14 cellular contexts compared by ENCODE assay signal in genomic region chr11:113447621-113448310, GRCh38. TPM values are rescaled to one million over a fixed set of nuclear protein-coding genes. Genes with fewer than 3 reads are reported as not detected.
DNase-seq lines count a peak whose midpoint lies in the region; ATAC-seq and TF ChIP-seq lines count a peak whose summit lies in the region.
"Had no signal": no experiment of that assay in that cellular context is flagged by ENCODE, and none has a peak within 500 bp of the region (broad histone marks: within the 10 kb centered on the region; RNA-seq: fewer than 3 reads in every experiment).

No MANE protein-coding gene starts in this region.

- H3K23me2 ChIP-seq in H9 (ENCODE audit: insufficient read length, low read depth, low read length, poor library complexity, severe bottlenecking) = no peaks in the 10 kb centered on the region

- no peak for ATAC-seq in GM21619 (IDR thresholded peaks at IDR 0.05; ENCODE audit: unreplicated experiment)
- ATAC-seq in T-cell (replicated peaks in 1 of 4) = no peak
- ATAC-seq: left colon had no signal

- H3K79me1 ChIP-seq in H9 (ENCODE audit: insufficient read depth, low read depth, low read length, poor library complexity, severe bottlenecking) = no peaks in the 10 kb centered on the region

- H3K9ac ChIP-seq in GM23248 = no peak overlapping the region
- H3K9ac ChIP-seq in H9 (ENCODE audit: extremely low read depth, insufficient read length, low read length) = no peak overlapping the region
- H3K9ac ChIP-seq: neural progenitor cell had no signal

- H4K8ac ChIP-seq in H9 (replicated peaks; ENCODE audit: insufficient read length, low read depth, low read length) = no peak overlapping the region

- peak; percentile 75 for DNase-seq in GM23248
- peak; percentile 53 for DNase-seq in OCI-M1 (lab: John Stamatoyannopoulos, UW)
- DNase-seq in brain microvascular endothelial cell = peak; percentile 65
- DNase-seq in occipital lobe (lab: John Stamatoyannopoulos, UW) = peak; percentile 1
- no peak for DNase-seq in T-cell
- DNase-seq in H9 = no peak
- DNase-seq: activated T-cell treated with anti-CD3 and anti-CD28 coated beads for 4 hours, DMS 273 treated with DMSO at 0.1 percent for 48 hours, left colon, NCI-H1048, spleen had no signal

- H3K18ac ChIP-seq in H9 (ENCODE audit: insufficient read length, low read depth, low read length) = no peak overlapping the region

- H3K4me3 ChIP-seq in GM23248 = no peak overlapping the region
- no peak overlapping the region for H3K4me3 ChIP-seq in brain microvascular endothelial cell (ENCODE audit: low read depth, low read length)
- H3K4me3 ChIP-seq: neural progenitor cell, spleen had no signal

- no peak overlapping the region for H2AK5ac ChIP-seq in H9 (ENCODE audit: insufficient read length, low read length)

- H3K9me2 ChIP-seq in GM23248 (ENCODE audit: insufficient read depth) = no peaks in the 10 kb centered on the region

- H3K79me2 ChIP-seq in GM23248 (ENCODE audit: insufficient read depth) (no peaks in the 10 kb centered on the region), H9 (ENCODE audit: insufficient read depth, low read length) (no peaks in the 10 kb centered on the region)

- H3K27me3 ChIP-seq in GM23248 (replicated peaks; ENCODE audit: insufficient read depth) = peaks cover 25% of the 10 kb centered on the region
- no peaks in the 10 kb centered on the region for H3K27me3 ChIP-seq in brain microvascular endothelial cell (replicated peaks)
- H3K27me3 ChIP-seq in H9 (ENCODE audit: insufficient read depth, low read length) = no peaks in the 10 kb centered on the region
- H3K27me3 ChIP-seq: neural progenitor cell had no signal

- no peak overlapping the region for H3K4me3 Mint-ChIP-seq in T-cell
- no peak overlapping the region; a peak in 1 of 5 replicates for H3K4me3 Mint-ChIP-seq in H9
- H3K4me3 Mint-ChIP-seq: neural progenitor cell had no signal

- H2BK5ac ChIP-seq in H9 (ENCODE audit: insufficient read length, low read length) = no peak overlapping the region

- POLR2A ChIA-PET in T-cell (lab: Charles Lee) = no interaction called here

- no peak overlapping the region for H3K14ac ChIP-seq in H9 (ENCODE audit: insufficient read depth, low read length)

- H3K4me1 Mint-ChIP-seq in T-cell (no peaks in the 10 kb centered on the region), H9 (peaks cover 3 to 4% of the 10 kb centered on the region in 2 experiments; a peak in 1 of 4 replicates)
- H3K4me1 Mint-ChIP-seq: neural progenitor cell had no signal

- H3K36me3 ChIP-seq in GM23248 (ENCODE audit: low read depth) = no peaks in the 10 kb centered on the region
- H3K36me3 ChIP-seq in brain microvascular endothelial cell (replicated peaks) = no peaks in the 10 kb centered on the region
- H3K36me3 ChIP-seq: neural progenitor cell, spleen had no signal

- H3K9me3 Mint-ChIP-seq in T-cell = no peaks in the 10 kb centered on the region
- H3K9me3 Mint-ChIP-seq in H9 = no peaks in the 10 kb centered on the region
- H3K9me3 Mint-ChIP-seq: neural progenitor cell had no signal

- WGBS in GM23248 (ENCODE audit: low coverage in 1 of 2, low lambda C conversion rate in 2 of 2, missing lambda C conversion rate in 2 of 2), 2 experiments = 37 to 40% methylated on average over 8 of the region's 8 CpGs
- no CpG with 5 or more reads among the region's 8 CpGs for WGBS in H9 (ENCODE audit: extremely low coverage, insufficient read length, low lambda C conversion rate)

- no peak overlapping the region for H3K4ac ChIP-seq in H9 (ENCODE audit: low read depth, low read length)

- H3K36me3 Mint-ChIP-seq in T-cell (no peaks in the 10 kb centered on the region), H9 (ENCODE audit: insufficient read depth in 1 of 3, low read depth in 3 of 3) (no peaks in the 10 kb centered on the region)
- H3K36me3 Mint-ChIP-seq: neural progenitor cell had no signal

- H4K20me1 ChIP-seq in GM23248 (ENCODE audit: insufficient read depth) (no peaks in the 10 kb centered on the region), H9 (ENCODE audit: control insufficient read depth, insufficient read depth, insufficient read length) (no peaks in the 10 kb centered on the region)

- CTCF ChIA-PET in T-cell (lab: Charles Lee) = no interaction called here

- no peak overlapping the region for H3K56ac ChIP-seq in H9 (ENCODE audit: insufficient read length, low read depth, low read length)

- H2BK120ac ChIP-seq in H9 (ENCODE audit: low read depth, low read length, poor library complexity, severe bottlenecking) = no peak overlapping the region

- no peak overlapping the region for H2BK15ac ChIP-seq in H9 (ENCODE audit: low read depth, low read length)

- TF ChIP-seq CTCF in brain microvascular endothelial cell (IDR thresholded peaks at IDR 0.05; ENCODE audit: low read depth, low read length, missing control alignments) (no peak), H9 (conservative IDR thresholded peaks at IDR 0.05) (no peak)

- H2BK12ac ChIP-seq in H9 (ENCODE audit: insufficient read length, low read depth, low read length) = no peak overlapping the region

- no peaks in the 10 kb centered on the region for H3F3A ChIP-seq in GM23248 (ENCODE audit: insufficient read depth)

- no peak overlapping the region for H3K23ac ChIP-seq in H9 (ENCODE audit: insufficient read length, low read depth, low read length)

- H3K9me3 ChIP-seq in GM23248 (ENCODE audit: low read depth) = no peaks in the 10 kb centered on the region
- no peaks in the 10 kb centered on the region for H3K9me3 ChIP-seq in H9 (ENCODE audit: control insufficient read depth, low read depth, low read length)
- H3K9me3 ChIP-seq: spleen had no signal

- H3K27ac Mint-ChIP-seq in T-cell = no peak overlapping the region
- no peak overlapping the region; a peak in 1 of 7 replicates for H3K27ac Mint-ChIP-seq in H9
- H3K27ac Mint-ChIP-seq: neural progenitor cell had no signal

- H2AFZ ChIP-seq in GM23248 = no peak overlapping the region; the same call in 1 of the 2 replicates
- H2AFZ ChIP-seq in H9 (ENCODE audit: low read length) = no peak overlapping the region

- in situ Hi-C loops in GM23248 (cut with MboI) (no loop called here), brain microvascular endothelial cell (cut with HindIII; ENCODE audit: low pct_ligation_motif_present, low sequenced_read_pairs) (no loop called here)

- H3K4me1 ChIP-seq in GM23248 (ENCODE audit: insufficient read depth) (peaks cover 4% of the 10 kb centered on the region; the same call in 1 of the 2 replicates), H9 (ENCODE audit: insufficient read depth, low read length) (no peaks in the 10 kb centered on the region)
- H3K4me1 ChIP-seq: spleen had no signal

- H2BK20ac ChIP-seq in H9 (ENCODE audit: low read depth, low read length, poor library complexity, severe bottlenecking) = no peak overlapping the region

- H3K27ac ChIP-seq in GM23248 (no peak overlapping the region), brain microvascular endothelial cell (no peak overlapping the region), H9 (ENCODE audit: insufficient read length, low read depth, low read length) (no peak overlapping the region)
- H3K27ac ChIP-seq: neural progenitor cell, spleen had no signal

- no peak overlapping the region for H4K5ac ChIP-seq in H9 (ENCODE audit: insufficient read length, low read depth, low read length)

- no peak overlapping the region for H3T11ph ChIP-seq in H9 (ENCODE audit: low read length)

- H3K27me3 Mint-ChIP-seq in T-cell = peaks cover 11 to 17% of the 10 kb centered on the region in 2 donors
- peaks cover 4% of the 10 kb centered on the region; the same call in 1 of the 2 replicates for H3K27me3 Mint-ChIP-seq in H9 (ENCODE audit: low read depth)

- no peak overlapping the region for H3K4me2 ChIP-seq in GM23248 (ENCODE audit: unreplicated experiment)
- no peak overlapping the region for H3K4me2 ChIP-seq in H9 (ENCODE audit: insufficient read depth, insufficient read length, low read length)
- H3K4me2 ChIP-seq: neural progenitor cell had no signal

- no peak overlapping the region for H4K91ac ChIP-seq in H9 (ENCODE audit: insufficient read length, low read depth, low read length)

RNA-seq across cellular contexts. Expression of gene DRD2, which starts 27.4 kb away (rescaled TPM):
- total RNA-seq in GM23248 (2014; rRNA removed; shearing (Covaris generic)) = not detected in 2 replicates
- 0.19 TPM in 1 of 2 replicates, not detected in the other for polyA plus RNA-seq in GM23248 (2016; fragmentation: Nextera tagmentation; extraction: Ambion mirVana)
- total RNA-seq in occipital lobe (not detected), T-cell (not detected), H9 (2021) (0.44 TPM in 1 of 2 replicates, not detected in the other)
- total RNA-seq: spleen; T-helper 2 cell treated with Interferon-gamma antibody and Interleukin-4, amounts not matched to agents 100 ng/mL and 5 ng/mL, for 36 hours had no signal
- polyA plus RNA-seq: spleen had no signal

Comparison
In these comparisons a context has a peak if more than half of its experiments do, and no peak if none do; other contexts are left out.
1. DNase-seq: peak in GM23248 (single experiment), OCI-M1 (single experiment), brain microvascular endothelial cell (single experiment) and occipital lobe (single experiment); none in T-cell (0 of 34) and H9 (single experiment).